In the genomic region with DNA sequence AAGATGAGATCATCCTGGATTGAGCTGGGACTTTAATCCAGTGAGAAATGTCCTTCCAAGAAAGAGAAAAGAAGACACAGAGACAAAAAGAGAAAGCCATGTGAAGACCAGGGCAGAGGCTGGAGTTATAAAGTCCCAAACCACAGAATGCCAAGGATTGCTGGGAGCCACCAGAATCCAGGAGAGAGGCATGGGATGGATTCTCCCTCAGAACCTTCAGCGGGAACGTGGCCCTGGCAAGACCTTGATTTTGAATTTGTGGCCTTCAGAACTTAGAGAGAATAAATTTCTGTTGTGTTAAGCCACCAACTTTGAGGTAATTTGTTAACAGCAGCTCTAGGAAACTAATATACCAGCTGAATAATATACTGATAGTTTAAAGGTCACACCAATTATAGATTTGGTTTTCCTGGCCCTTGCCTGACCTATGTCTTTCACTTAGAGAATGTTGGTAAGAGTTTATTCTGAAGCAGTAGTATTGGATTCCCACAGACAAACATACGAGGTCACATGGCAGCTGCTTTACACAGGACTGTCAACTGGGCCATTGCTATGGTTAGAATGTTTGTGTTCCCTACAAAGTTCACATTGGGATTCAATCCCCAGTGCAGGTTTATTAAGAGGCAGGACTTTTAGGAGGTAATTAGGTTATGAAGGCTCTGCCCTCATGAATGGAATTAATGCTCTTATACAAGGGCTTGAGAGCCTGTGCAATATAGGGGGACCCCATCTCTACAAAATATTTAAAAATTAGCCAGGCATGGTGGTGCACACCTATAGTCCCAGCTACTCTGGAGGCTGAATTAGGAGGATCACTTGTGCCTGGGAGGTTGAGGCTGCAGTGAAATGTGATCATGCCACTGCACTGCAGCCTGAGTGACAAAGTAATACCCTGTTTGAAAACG, we compare ENCODE assay signal across 1 cellular context.
TF ChIP-seq lines count a peak whose summit lies in the region.

No MANE protein-coding gene starts in this region.

TF ChIP-seq in HepG2, 621 proteins besides CTCF, POLR2A, EP300 and RAD21 (continued from another document and continues in another):
- TF ChIP-seq, protein P1, sequence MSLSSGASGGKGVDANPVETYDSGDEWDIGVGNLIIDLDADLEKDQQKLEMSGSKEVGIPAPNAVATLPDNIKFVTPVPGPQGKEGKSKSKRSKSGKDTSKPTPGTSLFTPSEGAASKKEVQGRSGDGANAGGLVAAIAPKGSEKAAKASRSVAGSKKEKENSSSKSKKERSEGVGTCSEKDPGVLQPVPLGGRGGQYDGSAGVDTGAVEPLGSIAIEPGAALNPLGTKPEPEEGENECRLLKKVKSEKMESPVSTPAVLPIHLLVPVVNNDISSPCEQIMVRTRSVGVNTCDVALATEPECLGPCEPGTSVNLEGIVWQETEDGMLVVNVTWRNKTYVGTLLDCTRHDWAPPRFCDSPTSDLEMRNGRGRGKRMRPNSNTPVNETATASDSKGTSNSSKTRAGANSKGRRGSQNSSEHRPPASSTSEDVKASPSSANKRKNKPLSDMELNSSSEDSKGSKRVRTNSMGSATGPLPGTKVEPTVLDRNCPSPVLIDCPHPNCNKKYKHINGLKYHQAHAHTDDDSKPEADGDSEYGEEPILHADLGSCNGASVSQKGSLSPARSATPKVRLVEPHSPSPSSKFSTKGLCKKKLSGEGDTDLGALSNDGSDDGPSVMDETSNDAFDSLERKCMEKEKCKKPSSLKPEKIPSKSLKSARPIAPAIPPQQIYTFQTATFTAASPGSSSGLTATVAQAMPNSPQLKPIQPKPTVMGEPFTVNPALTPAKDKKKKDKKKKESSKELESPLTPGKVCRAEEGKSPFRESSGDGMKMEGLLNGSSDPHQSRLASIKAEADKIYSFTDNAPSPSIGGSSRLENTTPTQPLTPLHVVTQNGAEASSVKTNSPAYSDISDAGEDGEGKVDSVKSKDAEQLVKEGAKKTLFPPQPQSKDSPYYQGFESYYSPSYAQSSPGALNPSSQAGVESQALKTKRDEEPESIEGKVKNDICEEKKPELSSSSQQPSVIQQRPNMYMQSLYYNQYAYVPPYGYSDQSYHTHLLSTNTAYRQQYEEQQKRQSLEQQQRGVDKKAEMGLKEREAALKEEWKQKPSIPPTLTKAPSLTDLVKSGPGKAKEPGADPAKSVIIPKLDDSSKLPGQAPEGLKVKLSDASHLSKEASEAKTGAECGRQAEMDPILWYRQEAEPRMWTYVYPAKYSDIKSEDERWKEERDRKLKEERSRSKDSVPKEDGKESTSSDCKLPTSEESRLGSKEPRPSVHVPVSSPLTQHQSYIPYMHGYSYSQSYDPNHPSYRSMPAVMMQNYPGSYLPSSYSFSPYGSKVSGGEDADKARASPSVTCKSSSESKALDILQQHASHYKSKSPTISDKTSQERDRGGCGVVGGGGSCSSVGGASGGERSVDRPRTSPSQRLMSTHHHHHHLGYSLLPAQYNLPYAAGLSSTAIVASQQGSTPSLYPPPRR (CRISPR knock-in tag; IDR thresholded peaks at IDR 0.05; ENCODE audit: borderline replicate concordance), result peak; percentile 31; the same call in 1 of the 2 replicates
- TF ChIP-seq ZNF337 (CRISPR knock-in tag; IDR thresholded peaks at IDR 0.05; ENCODE audit: borderline replicate concordance, low read depth) (no peak), FOXA1 (IDR thresholded peaks at IDR 0.05) (no peak), FOXA1 (CRISPR knock-in tag; IDR thresholded peaks at IDR 0.05) (peak; percentile 53), ZNF644 (CRISPR knock-in tag; IDR thresholded peaks at IDR 0.05; ENCODE audit: low read depth) (peak; percentile 93), IRF2 (CRISPR knock-in tag; IDR thresholded peaks at IDR 0.05) (0 out of 2 replicates have a peak, but pooled peaks have one; percentile 25), PPARG (CRISPR knock-in tag; conservative IDR thresholded peaks at IDR 0.05) (peak; percentile 58; the same call in 1 of the 2 replicates), GATAD2A (CRISPR knock-in tag; IDR thresholded peaks at IDR 0.05) (peak; percentile 70), PHF21A (CRISPR knock-in tag; IDR thresholded peaks at IDR 0.05) (peak; percentile 30; the same call in 1 of the 2 replicates), ASH2L (IDR thresholded peaks at IDR 0.05; ENCODE audit: insufficient read length, low read depth, low read length) (peak; percentile 12), ZNF7 (CRISPR knock-in tag; IDR thresholded peaks at IDR 0.05) (peak; percentile 98), MAFG (CRISPR knock-in tag; IDR thresholded peaks at IDR 0.05) (no peak), ZNF782 (CRISPR knock-in tag; IDR thresholded peaks at IDR 0.05; ENCODE audit: borderline replicate concordance) (no peak), FOXA3 (CRISPR knock-in tag; IDR thresholded peaks at IDR 0.05) (peak; percentile 67), ZNF234 (CRISPR knock-in tag; conservative IDR thresholded peaks at IDR 0.05) (no peak), ZNF883 (CRISPR knock-in tag; IDR thresholded peaks at IDR 0.05; ENCODE audit: not compliant biosample characterization) (no peak), NR2F1 (CRISPR knock-in tag; IDR thresholded peaks at IDR 0.05) (peak in 1 of 2 experiments; percentile 35; a peak in 1 of 4 replicates), HDAC2 (CRISPR knock-in tag; IDR thresholded peaks at IDR 0.05) (peak; percentile 65), ARNTL (CRISPR knock-in tag; IDR thresholded peaks at IDR 0.05) (0 out of 2 replicates have a peak, but pooled peaks have one; percentile 31), RARA (CRISPR knock-in tag; IDR thresholded peaks at IDR 0.05) (peak; percentile 86), REPIN1 (CRISPR knock-in tag; IDR thresholded peaks at IDR 0.05; ENCODE audit: borderline replicate concordance, low read depth) (0 out of 2 replicates have a peak, but pooled peaks have one; percentile 24), MIXL1 (CRISPR knock-in tag; IDR thresholded peaks at IDR 0.05) (peak; percentile 10; the same call in 1 of the 2 replicates), HNRNPLL (IDR thresholded peaks at IDR 0.05; ENCODE audit: low read depth, low read length, poor library complexity, severe bottlenecking) (no peak), KMT2B (CRISPR knock-in tag; IDR thresholded peaks at IDR 0.05) (0 out of 2 replicates have a peak, but pooled peaks have one; percentile 39), SRSF9 (IDR thresholded peaks at IDR 0.05; ENCODE audit: borderline replicate concordance, insufficient read depth, low read depth, low read length, poor library complexity, severe bottlenecking) (no peak), SMAD3 (CRISPR knock-in tag; IDR thresholded peaks at IDR 0.05) (0 out of 2 replicates have a peak, but pooled peaks have one; percentile 42), HNF4A (CRISPR knock-in tag; IDR thresholded peaks at IDR 0.05) (peak; percentile 41; the same call in 1 of the 2 replicates), NR2F6 (IDR thresholded peaks at IDR 0.05) (no peak), NR2F6 (CRISPR knock-in tag; IDR thresholded peaks at IDR 0.05) (0 out of 2 replicates have a peak, but pooled peaks have one; percentile 30), U2AF2 (IDR thresholded peaks at IDR 0.05; ENCODE audit: low read depth, low read length) (no peak), ZMYM4 (CRISPR knock-in tag; IDR thresholded peaks at IDR 0.05) (peak; percentile 72), NCOA2 (CRISPR knock-in tag; IDR thresholded peaks at IDR 0.05) (peak; percentile 56), SPEN (CRISPR knock-in tag; IDR thresholded peaks at IDR 0.05; ENCODE audit: low read depth) (no peak), NFIC (IDR thresholded peaks at IDR 0.05; ENCODE audit: low read length) (peak; percentile 35; the same call in 1 of the 2 replicates)
- TF ChIP-seq, protein P2, sequence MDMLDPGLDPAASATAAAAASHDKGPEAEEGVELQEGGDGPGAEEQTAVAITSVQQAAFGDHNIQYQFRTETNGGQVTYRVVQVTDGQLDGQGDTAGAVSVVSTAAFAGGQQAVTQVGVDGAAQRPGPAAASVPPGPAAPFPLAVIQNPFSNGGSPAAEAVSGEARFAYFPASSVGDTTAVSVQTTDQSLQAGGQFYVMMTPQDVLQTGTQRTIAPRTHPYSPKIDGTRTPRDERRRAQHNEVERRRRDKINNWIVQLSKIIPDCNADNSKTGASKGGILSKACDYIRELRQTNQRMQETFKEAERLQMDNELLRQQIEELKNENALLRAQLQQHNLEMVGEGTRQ (IDR thresholded peaks at IDR 0.05; ENCODE audit: low read depth, low read length), result no peak
- TF ChIP-seq, protein P2 (CRISPR knock-in tag; IDR thresholded peaks at IDR 0.05; ENCODE audit: borderline replicate concordance), result peak; percentile 40; the same call in 1 of the 2 replicates
- TF ChIP-seq, protein P3, sequence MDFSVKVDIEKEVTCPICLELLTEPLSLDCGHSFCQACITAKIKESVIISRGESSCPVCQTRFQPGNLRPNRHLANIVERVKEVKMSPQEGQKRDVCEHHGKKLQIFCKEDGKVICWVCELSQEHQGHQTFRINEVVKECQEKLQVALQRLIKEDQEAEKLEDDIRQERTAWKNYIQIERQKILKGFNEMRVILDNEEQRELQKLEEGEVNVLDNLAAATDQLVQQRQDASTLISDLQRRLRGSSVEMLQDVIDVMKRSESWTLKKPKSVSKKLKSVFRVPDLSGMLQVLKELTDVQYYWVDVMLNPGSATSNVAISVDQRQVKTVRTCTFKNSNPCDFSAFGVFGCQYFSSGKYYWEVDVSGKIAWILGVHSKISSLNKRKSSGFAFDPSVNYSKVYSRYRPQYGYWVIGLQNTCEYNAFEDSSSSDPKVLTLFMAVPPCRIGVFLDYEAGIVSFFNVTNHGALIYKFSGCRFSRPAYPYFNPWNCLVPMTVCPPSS (IDR thresholded peaks at IDR 0.05), result no peak
- TF ChIP-seq, protein P4, sequence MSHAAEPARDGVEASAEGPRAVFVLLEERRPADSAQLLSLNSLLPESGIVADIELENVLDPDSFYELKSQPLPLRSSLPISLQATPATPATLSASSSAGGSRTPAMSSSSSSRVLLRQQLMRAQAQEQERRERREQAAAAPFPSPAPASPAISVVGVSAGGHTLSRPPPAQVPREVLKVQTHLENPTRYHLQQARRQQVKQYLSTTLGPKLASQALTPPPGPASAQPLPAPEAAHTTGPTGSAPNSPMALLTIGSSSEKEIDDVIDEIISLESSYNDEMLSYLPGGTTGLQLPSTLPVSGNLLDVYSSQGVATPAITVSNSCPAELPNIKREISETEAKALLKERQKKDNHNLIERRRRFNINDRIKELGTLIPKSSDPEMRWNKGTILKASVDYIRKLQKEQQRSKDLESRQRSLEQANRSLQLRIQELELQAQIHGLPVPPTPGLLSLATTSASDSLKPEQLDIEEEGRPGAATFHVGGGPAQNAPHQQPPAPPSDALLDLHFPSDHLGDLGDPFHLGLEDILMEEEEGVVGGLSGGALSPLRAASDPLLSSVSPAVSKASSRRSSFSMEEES (CRISPR knock-in tag; IDR thresholded peaks at IDR 0.05), result peak; percentile 72
- TF ChIP-seq, protein P5, sequence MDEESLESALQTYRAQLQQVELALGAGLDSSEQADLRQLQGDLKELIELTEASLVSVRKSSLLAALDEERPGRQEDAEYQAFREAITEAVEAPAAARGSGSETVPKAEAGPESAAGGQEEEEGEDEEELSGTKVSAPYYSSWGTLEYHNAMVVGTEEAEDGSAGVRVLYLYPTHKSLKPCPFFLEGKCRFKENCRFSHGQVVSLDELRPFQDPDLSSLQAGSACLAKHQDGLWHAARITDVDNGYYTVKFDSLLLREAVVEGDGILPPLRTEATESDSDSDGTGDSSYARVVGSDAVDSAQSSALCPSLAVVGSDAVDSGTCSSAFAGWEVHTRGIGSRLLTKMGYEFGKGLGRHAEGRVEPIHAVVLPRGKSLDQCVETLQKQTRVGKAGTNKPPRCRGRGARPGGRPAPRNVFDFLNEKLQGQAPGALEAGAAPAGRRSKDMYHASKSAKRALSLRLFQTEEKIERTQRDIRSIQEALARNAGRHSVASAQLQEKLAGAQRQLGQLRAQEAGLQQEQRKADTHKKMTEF (CRISPR knock-in tag; IDR thresholded peaks at IDR 0.05), result peak; percentile 61; the same call in 1 of the 2 replicates
- TF ChIP-seq, protein P6, sequence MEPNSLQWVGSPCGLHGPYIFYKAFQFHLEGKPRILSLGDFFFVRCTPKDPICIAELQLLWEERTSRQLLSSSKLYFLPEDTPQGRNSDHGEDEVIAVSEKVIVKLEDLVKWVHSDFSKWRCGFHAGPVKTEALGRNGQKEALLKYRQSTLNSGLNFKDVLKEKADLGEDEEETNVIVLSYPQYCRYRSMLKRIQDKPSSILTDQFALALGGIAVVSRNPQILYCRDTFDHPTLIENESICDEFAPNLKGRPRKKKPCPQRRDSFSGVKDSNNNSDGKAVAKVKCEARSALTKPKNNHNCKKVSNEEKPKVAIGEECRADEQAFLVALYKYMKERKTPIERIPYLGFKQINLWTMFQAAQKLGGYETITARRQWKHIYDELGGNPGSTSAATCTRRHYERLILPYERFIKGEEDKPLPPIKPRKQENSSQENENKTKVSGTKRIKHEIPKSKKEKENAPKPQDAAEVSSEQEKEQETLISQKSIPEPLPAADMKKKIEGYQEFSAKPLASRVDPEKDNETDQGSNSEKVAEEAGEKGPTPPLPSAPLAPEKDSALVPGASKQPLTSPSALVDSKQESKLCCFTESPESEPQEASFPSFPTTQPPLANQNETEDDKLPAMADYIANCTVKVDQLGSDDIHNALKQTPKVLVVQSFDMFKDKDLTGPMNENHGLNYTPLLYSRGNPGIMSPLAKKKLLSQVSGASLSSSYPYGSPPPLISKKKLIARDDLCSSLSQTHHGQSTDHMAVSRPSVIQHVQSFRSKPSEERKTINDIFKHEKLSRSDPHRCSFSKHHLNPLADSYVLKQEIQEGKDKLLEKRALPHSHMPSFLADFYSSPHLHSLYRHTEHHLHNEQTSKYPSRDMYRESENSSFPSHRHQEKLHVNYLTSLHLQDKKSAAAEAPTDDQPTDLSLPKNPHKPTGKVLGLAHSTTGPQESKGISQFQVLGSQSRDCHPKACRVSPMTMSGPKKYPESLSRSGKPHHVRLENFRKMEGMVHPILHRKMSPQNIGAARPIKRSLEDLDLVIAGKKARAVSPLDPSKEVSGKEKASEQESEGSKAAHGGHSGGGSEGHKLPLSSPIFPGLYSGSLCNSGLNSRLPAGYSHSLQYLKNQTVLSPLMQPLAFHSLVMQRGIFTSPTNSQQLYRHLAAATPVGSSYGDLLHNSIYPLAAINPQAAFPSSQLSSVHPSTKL (CRISPR knock-in tag; IDR thresholded peaks at IDR 0.05), result peak; percentile 77
